ENCODE assay signal across 21 cellular contexts in the genomic region with DNA sequence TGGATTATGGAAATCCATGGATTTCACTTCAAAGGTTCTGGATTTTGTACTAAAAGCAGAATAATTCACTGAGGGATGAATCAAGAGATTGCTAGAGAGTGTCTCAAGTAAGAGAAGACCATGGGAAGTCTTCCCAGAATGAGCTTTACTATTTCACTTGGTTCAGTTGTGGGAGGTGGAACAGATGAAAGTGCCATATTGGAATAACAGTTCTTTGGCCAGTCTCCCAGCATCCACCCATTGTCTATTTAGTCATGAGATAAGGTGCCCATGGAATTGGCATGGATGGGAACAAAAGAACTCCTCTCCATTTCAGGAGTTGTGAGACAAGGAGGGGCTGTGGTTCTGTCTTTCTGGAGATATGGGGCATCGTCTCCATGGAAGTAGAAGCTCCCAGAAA. TPM values are rescaled to one million over a fixed set of nuclear protein-coding genes. Genes with fewer than 3 reads are reported as not detected.
A peak's percentile ranks its signal among the peaks of the same experiment; 100 is the strongest.
DNase-seq lines count a peak whose midpoint lies in the region; ATAC-seq lines count a peak whose summit lies in the region.
"Had no signal": no experiment of that assay in that cellular context is flagged by ENCODE, and none has a peak within 500 bp of the region (broad histone marks: within the 10 kb centered on the region; RNA-seq: fewer than 3 reads in every experiment).

No MANE protein-coding gene starts in this region.

- H3K27ac ChIP-seq in aorta (ENCODE audit: low read depth in 1 of 2, low read length in 2 of 2): no peak overlapping the region
- H3K27ac ChIP-seq: 22Rv1; BLaER1 treated with 17β-estradiol and CSF1 and Interleukin-3, amounts not matched to agents 10 nM and 100 nM; GM23248 had no signal

- ATAC-seq in aorta (ENCODE audit: low FRiP score): no peak
- ATAC-seq: GM12878 had no signal

- H3K4me3 ChIP-seq in aorta (ENCODE audit: low read length in 2 of 2): no peak overlapping the region
- H3K4me3 ChIP-seq: BLaER1 treated with 17β-estradiol and CSF1 and Interleukin-3, amounts not matched to agents 10 nM and 100 nM; GM12878; GM23248 had no signal

- WGBS in aorta, 2 donors: 97% methylated on average over 1 of the region's 1 CpG

- peaks cover 0 to 4% of the 10 kb centered on the region in 2 donors for H3K4me1 ChIP-seq in aorta (ENCODE audit: control insufficient read depth in 1 of 2, insufficient read depth in 2 of 2, low read length in 2 of 2)
- H3K4me1 ChIP-seq: BE2C; BLaER1 treated with 17β-estradiol and CSF1 and Interleukin-3, amounts not matched to agents 10 nM and 100 nM had no signal

- intact Hi-C loops in aorta (cut with DNase I): no loop called here

- DNase-seq in DMS 273 (lab: John Stamatoyannopoulos, UW; ENCODE audit: unreplicated experiment): peak; percentile 8
- DNase-seq in DMS 273 treated with DMSO at 0.1 percent for 48 hours (lab: John Stamatoyannopoulos, UW): no peak
- peak; percentile 61 for DNase-seq in inferior parietal cortex (ENCODE audit: extremely low spot score)
- peak; percentile 69 for DNase-seq in superior temporal gyrus (ENCODE audit: extremely low spot score)
- DNase-seq in aorta: no peak
- DNase-seq in cerebellar nuclear complex (lab: John Stamatoyannopoulos, UW): no peak
- DNase-seq: BE2C; CD4-positive, alpha-beta T cell; CD8-positive, alpha-beta memory T cell; DMS153; DND-41; GDM1; GM23248; H7; HCEC 1CT had no signal

- no peaks in the 10 kb centered on the region for H3K27me3 ChIP-seq in aorta (ENCODE audit: control insufficient read depth in 1 of 2, insufficient read depth in 2 of 2, low read length in 1 of 2)
- H3K27me3 ChIP-seq: BE2C; BLaER1 treated with 17β-estradiol and CSF1 and Interleukin-3, amounts not matched to agents 10 nM and 100 nM had no signal

- H3K9me3 ChIP-seq in aorta (ENCODE audit: control insufficient read depth, low read length): no peaks in the 10 kb centered on the region
- H3K9me3 ChIP-seq: BE2C had no signal

- H3K36me3 ChIP-seq in aorta (ENCODE audit: control insufficient read depth in 1 of 2, insufficient read depth in 2 of 2, low read length in 1 of 2): no peaks in the 10 kb centered on the region
- H3K36me3 ChIP-seq: BE2C; BLaER1 treated with 17β-estradiol and CSF1 and Interleukin-3, amounts not matched to agents 10 nM and 100 nM had no signal

RNA-seq across cellular contexts. Expression of gene CLEC3A, which starts 36.3 kb away (rescaled TPM):
- total RNA-seq in aorta: not detected
- polyA plus RNA-seq in aorta: not detected
- total RNA-seq: CD4-positive, alpha-beta T cell; CD8-positive, alpha-beta memory T cell; GM12878; GM23248; H1; H7 had no signal
- polyA plus RNA-seq: AG04450; CD14-positive monocyte; CD8-positive, alpha-beta memory T cell; GM12878; GM23248; H1 had no signal

Comparison
In these comparisons a context has a peak if more than half of its experiments do, and no peak if none do; other contexts are left out.
1. DNase-seq: peak in DMS 273 (single experiment), inferior parietal cortex (single experiment) and superior temporal gyrus (single experiment); none in DMS 273 treated with DMSO at 0.1 percent for 48 hours (single experiment), aorta (0 of 2) and cerebellar nuclear complex (0 of 2).